In genomic region chr13:99315186-99315585, GRCh38 we compare ENCODE assay signal across 1 cellular context.
TF ChIP-seq lines count a peak whose summit lies in the region.

No MANE protein-coding gene starts in this region.

TF ChIP-seq in neural cell, 6 proteins besides CTCF, POLR2A, EP300 and RAD21 (continued from another document):
- TF ChIP-seq REST (IDR thresholded peaks at IDR 0.05; ENCODE audit: borderline replicate concordance) (no peak), TAF1 (IDR thresholded peaks at IDR 0.05; ENCODE audit: low read depth) (no peak), POLR2AphosphoS5 (IDR thresholded peaks at IDR 0.05) (no peak)
